ENCODE assay signal across 30 cellular contexts in genomic region chr1:2287649-2288048, GRCh38.
"Had no signal": no experiment of that assay in that cellular context is flagged by ENCODE, and none has a peak within 500 bp of the region (broad histone marks: within the 10 kb centered on the region; RNA-seq: fewer than 3 reads in every experiment).

No MANE protein-coding gene starts in this region.

- ATAC-seq: heart left ventricle; left lung; lower lobe of right lung; natural killer cell treated with Interleukin-12 subunit alpha and Interleukin-12 subunit beta and Interleukin-15 and Interleukin-18, amount 100 ng/mL, for 72 hours; sciatic nerve; stimulated activated effector memory CD8-positive, alpha-beta T cell treated with anti-CD3 and anti-CD28 coated beads, Interleukin-12 subunit alpha, Interleukin-12 subunit beta, amount 100 ng/mL, for 72 hours had no signal

- H3K4me3 ChIP-seq: breast epithelium, colonic mucosa, dorsolateral prefrontal cortex, heart left ventricle, left lung, lower lobe of right lung, ovary, skin epidermis, thoracic aorta, upper lobe of left lung had no signal

- H3K4me3 Mint-ChIP-seq: activated B cell treated with CpG ODN at 0.5 μM for 24 hours; natural killer cell treated with Interleukin-12 subunit alpha and Interleukin-12 subunit beta and Interleukin-15 and Interleukin-18, amount 100 ng/mL, for 72 hours; stimulated activated effector memory CD8-positive, alpha-beta T cell treated with anti-CD3 and anti-CD28 coated beads, Interleukin-12 subunit alpha, Interleukin-12 subunit beta, amount 100 ng/mL, for 72 hours had no signal

- H3K27me3 Mint-ChIP-seq: activated B cell treated with CpG ODN at 0.5 μM for 24 hours; activated naive CD4-positive, alpha-beta T cell treated with anti-CD3 and anti-CD28 coated beads, Interleukin-2, amount 10 ng/mL, durations not matched to agents 7 days and 5 days; natural killer cell treated with Interleukin-12 subunit alpha and Interleukin-12 subunit beta and Interleukin-15 and Interleukin-18, amount 100 ng/mL, for 72 hours; progenitor cell of endocrine pancreas; stimulated activated naive CD8-positive, alpha-beta T cell treated with anti-CD3 and anti-CD28 coated beads, Interleukin-15, Interleukin-2, amounts not matched to agents 100 ng/mL and 50 ng/mL, for 24 hours; T-cell had no signal

- H3K36me3 Mint-ChIP-seq: natural killer cell treated with Interleukin-12 subunit alpha and Interleukin-12 subunit beta and Interleukin-15 and Interleukin-18, amount 100 ng/mL, for 72 hours had no signal

- H3K27me3 ChIP-seq: breast epithelium, colonic mucosa, dorsolateral prefrontal cortex, heart left ventricle, left lung, ovary, upper lobe of left lung had no signal

- H3K9me3 ChIP-seq: breast epithelium, colonic mucosa, heart left ventricle, left lung, lower lobe of right lung, ovary, thoracic aorta, upper lobe of left lung had no signal

- H3K36me3 ChIP-seq: breast epithelium, colonic mucosa, lower lobe of right lung, ovary, thoracic aorta, upper lobe of left lung had no signal

- DNase-seq: activated B cell treated with CpG ODN at 0.5 μM for 24 hours; activated CD4-positive, alpha-beta T cell treated with anti-CD3 and anti-CD28 coated beads, Interleukin-2, amount 50 U/mL, for 4 hours; activated gamma-delta T cell; activated T-cell treated with anti-CD3 and anti-CD28 coated beads for 4 hours; amygdala; colonic mucosa; dorsolateral prefrontal cortex; effector memory CD4-positive, alpha-beta T cell; erythroblast; heart left ventricle; kidney glomerular epithelial cell; lower lobe of right lung; mesenchymal stem cell; ovary; stimulated activated CD4-positive, alpha-beta T cell treated with anti-CD3 and anti-CD28 coated beads, Interleukin-12 subunit alpha, Interleukin-12 subunit beta, amount 100 ng/mL, for 4 hours; stimulated activated CD4-positive, alpha-beta T cell treated with anti-CD3 and anti-CD28 coated beads, Interleukin-4, amount 100 ng/mL, for 24 hours had no signal

- H3K9me3 Mint-ChIP-seq: activated B cell treated with CpG ODN at 0.5 μM for 24 hours; activated naive CD4-positive, alpha-beta T cell treated with anti-CD3 and anti-CD28 coated beads, Interleukin-2, amount 10 ng/mL, durations not matched to agents 7 days and 5 days; activated T-helper 1 cell treated with anti-CD3 and anti-CD28 coated beads, Interleukin-12 subunit alpha, Interleukin-12 subunit beta, Interleukin-2, Interleukin-4 antibody, amounts not matched to agents 30 ng/mL and 10 ng/mL and 1 ng/mL, durations not matched to agents 14 hours and 24 hours and 36 hours; natural killer cell treated with Interleukin-12 subunit alpha and Interleukin-12 subunit beta and Interleukin-15 and Interleukin-18, amount 100 ng/mL, for 72 hours; stimulated activated effector memory CD8-positive, alpha-beta T cell treated with anti-CD3 and anti-CD28 coated beads, Interleukin-12 subunit alpha, Interleukin-12 subunit beta, amount 100 ng/mL, for 72 hours; stimulated activated naive CD8-positive, alpha-beta T cell treated with anti-CD3 and anti-CD28 coated beads, Interleukin-15, Interleukin-2, amounts not matched to agents 100 ng/mL and 50 ng/mL, for 24 hours; T-cell; T-helper 2 cell treated with Interferon-gamma antibody and Interleukin-4, amounts not matched to agents 5 μg/mL and 100 μg/mL, for 36 hours had no signal

- H3K27ac Mint-ChIP-seq: activated B cell treated with CpG ODN at 0.5 μM for 24 hours; progenitor cell of endocrine pancreas; stimulated activated effector memory CD8-positive, alpha-beta T cell treated with anti-CD3 and anti-CD28 coated beads, Interleukin-12 subunit alpha, Interleukin-12 subunit beta, amount 100 ng/mL, for 72 hours had no signal

- H3K27ac ChIP-seq: colonic mucosa, heart left ventricle, left lung, lower lobe of right lung, ovary, upper lobe of left lung had no signal
